ENCODE assay signal across 16 cellular contexts in genomic region chr17:61235001-61235820, GRCh38.
DNase-seq lines count a peak whose midpoint lies in the region; TF ChIP-seq lines count a peak whose summit lies in the region.
"Had no signal": no experiment of that assay in that cellular context is flagged by ENCODE, and none has a peak within 500 bp of the region (broad histone marks: within the 10 kb centered on the region; RNA-seq: fewer than 3 reads in every experiment).

No MANE protein-coding gene starts in this region.

- no peak overlapping the region for H3K27ac ChIP-seq in mesenchymal stem cell (ENCODE audit: low read length, poor library complexity, severe bottlenecking)
- H3K27ac ChIP-seq in temporal lobe (ENCODE audit: low read depth, low read length): peak overlapping the region; percentile 55
- H3K27ac ChIP-seq: suprapubic skin had no signal

- peaks cover 5% of the 10 kb centered on the region for H3K4me1 ChIP-seq in mesenchymal stem cell (ENCODE audit: control insufficient read depth, insufficient read depth, low read depth, low read length)
- H3K4me1 ChIP-seq: Peyer's patch had no signal

- no peaks in the 10 kb centered on the region for H3K27me3 ChIP-seq in mesenchymal stem cell (ENCODE audit: control insufficient read depth in 1 of 2, insufficient read depth in 1 of 2, low read length in 2 of 2)
- H3K27me3 ChIP-seq: Peyer's patch, suprapubic skin had no signal

- H3K9me3 ChIP-seq in mesenchymal stem cell (ENCODE audit: control insufficient read depth, low read length): no peaks in the 10 kb centered on the region
- H3K9me3 ChIP-seq: Peyer's patch, suprapubic skin had no signal

- TF ChIP-seq CTCF in brain (conservative IDR thresholded peaks at IDR 0.05): no peak

- H3K18ac ChIP-seq in mesenchymal stem cell (ENCODE audit: low read depth in 1 of 2, low read length in 2 of 2): peak overlapping the region in 1 of 2 experiments; percentile 73

- H2BK15ac ChIP-seq in mesenchymal stem cell (ENCODE audit: low read depth, poor library complexity, severe bottlenecking): no peak overlapping the region

- H3K36me3 Mint-ChIP-seq in brain: no peaks in the 10 kb centered on the region

- DNase-seq in NCI-H2227 treated with DMSO at 0.1 percent for 48 hours (lab: John Stamatoyannopoulos, UW) (peak; percentile 65), mesenchymal stem cell (no peak), superior temporal gyrus (ENCODE audit: extremely low spot score) (no peak), hippocampal formation (lab: John Stamatoyannopoulos, UW) (no peak), foreskin melanocyte (no peak)
- DNase-seq: activated B cell treated with CpG ODN at 0.5 μM for 24 hours; activated effector memory CD4-positive, alpha-beta T cell treated with anti-CD3 and anti-CD28 coated beads, Interleukin-2, amount 50 U/mL, for 16 hours; aorta; kidney glomerular epithelial cell; MM.1S; NCI-H1930; Peyer's patch had no signal

- H3K9me3 Mint-ChIP-seq in brain: peaks cover 0 to 4% (median 0%) of the 10 kb centered on the region in 5 experiments
- H3K9me3 Mint-ChIP-seq: activated B cell treated with CpG ODN at 0.5 μM for 24 hours; dendritic cell treated with granulocyte-macrophage colony-stimulating factor and Interleukin-4, amounts not matched to agents 40 ng/mL and 50 ng/mL, for 4 days had no signal

- peaks cover 37% of the 10 kb centered on the region for H3K4me1 Mint-ChIP-seq in brain
- H3K4me1 Mint-ChIP-seq: activated B cell treated with CpG ODN at 0.5 μM for 24 hours had no signal

- H3K36me3 ChIP-seq in mesenchymal stem cell (ENCODE audit: control insufficient read depth in 1 of 2, insufficient read depth in 2 of 2, low read depth in 1 of 2, low read length in 2 of 2): no peaks in the 10 kb centered on the region
- H3K36me3 ChIP-seq: Peyer's patch, suprapubic skin had no signal

- H2BK120ac ChIP-seq in mesenchymal stem cell (ENCODE audit: low read depth, low read length): no peak overlapping the region

- H2BK5ac ChIP-seq in mesenchymal stem cell (ENCODE audit: low read depth, low read length, poor library complexity, severe bottlenecking): no peak overlapping the region

- no peak overlapping the region for H3K23ac ChIP-seq in mesenchymal stem cell (ENCODE audit: low read length in 2 of 2)

- 72% methylated on average over 14 of the region's 15 CpGs for WGBS in mesenchymal stem cell

- no peak overlapping the region for H3K4me2 ChIP-seq in mesenchymal stem cell (ENCODE audit: low read length, poor library complexity, severe bottlenecking)

- H4K8ac ChIP-seq in mesenchymal stem cell (ENCODE audit: low read length): peak overlapping the region; percentile 76

- H3K27me3 Mint-ChIP-seq in brain: no peaks in the 10 kb centered on the region
- H3K27me3 Mint-ChIP-seq: activated B cell treated with CpG ODN at 0.5 μM for 24 hours; dendritic cell treated with granulocyte-macrophage colony-stimulating factor and Interleukin-4, amounts not matched to agents 40 ng/mL and 50 ng/mL, for 4 days had no signal

- H2AFZ ChIP-seq in mesenchymal stem cell (ENCODE audit: low read depth, low read length): no peak overlapping the region

- H4K91ac ChIP-seq in mesenchymal stem cell (ENCODE audit: low read length): peak overlapping the region; percentile 66

- H3K4ac ChIP-seq in mesenchymal stem cell (ENCODE audit: low read depth in 1 of 2, low read length in 2 of 2): peak overlapping the region in 1 of 2 experiments; percentile 58

- H3K4me3 ChIP-seq in mesenchymal stem cell (ENCODE audit: insufficient read depth in 1 of 2, low read depth in 1 of 2, low read length in 2 of 2): no peak overlapping the region
- H3K4me3 ChIP-seq: Peyer's patch, suprapubic skin had no signal

- peak overlapping the region in 2 of 5 experiments; percentile 11 to 27 for H3K4me3 Mint-ChIP-seq in brain
- H3K4me3 Mint-ChIP-seq: activated B cell treated with CpG ODN at 0.5 μM for 24 hours; dendritic cell treated with granulocyte-macrophage colony-stimulating factor and Interleukin-4, amounts not matched to agents 40 ng/mL and 50 ng/mL, for 4 days had no signal

- H3K9ac ChIP-seq in mesenchymal stem cell (ENCODE audit: low read length): peak overlapping the region; percentile 48

- peak overlapping the region in 1 of 2 experiments; percentile 88 for H2BK12ac ChIP-seq in mesenchymal stem cell (ENCODE audit: low read length in 2 of 2)

- no peak overlapping the region for H2AK5ac ChIP-seq in mesenchymal stem cell (ENCODE audit: low read length, severe bottlenecking)

- H3K14ac ChIP-seq in mesenchymal stem cell (ENCODE audit: low read length in 2 of 2): no peak overlapping the region

- no peaks in the 10 kb centered on the region for H3K79me1 ChIP-seq in mesenchymal stem cell (replicated peaks; ENCODE audit: low read length, poor library complexity, severe bottlenecking)

- H3K27ac Mint-ChIP-seq in brain: peak overlapping the region in 3 of 5 experiments; percentile 58 to 85 (median 84)
- H3K27ac Mint-ChIP-seq: activated B cell treated with CpG ODN at 0.5 μM for 24 hours; dendritic cell treated with granulocyte-macrophage colony-stimulating factor and Interleukin-4, amounts not matched to agents 40 ng/mL and 50 ng/mL, for 4 days had no signal
